ENCODE assay signal across 8 cellular contexts in the genomic region with DNA sequence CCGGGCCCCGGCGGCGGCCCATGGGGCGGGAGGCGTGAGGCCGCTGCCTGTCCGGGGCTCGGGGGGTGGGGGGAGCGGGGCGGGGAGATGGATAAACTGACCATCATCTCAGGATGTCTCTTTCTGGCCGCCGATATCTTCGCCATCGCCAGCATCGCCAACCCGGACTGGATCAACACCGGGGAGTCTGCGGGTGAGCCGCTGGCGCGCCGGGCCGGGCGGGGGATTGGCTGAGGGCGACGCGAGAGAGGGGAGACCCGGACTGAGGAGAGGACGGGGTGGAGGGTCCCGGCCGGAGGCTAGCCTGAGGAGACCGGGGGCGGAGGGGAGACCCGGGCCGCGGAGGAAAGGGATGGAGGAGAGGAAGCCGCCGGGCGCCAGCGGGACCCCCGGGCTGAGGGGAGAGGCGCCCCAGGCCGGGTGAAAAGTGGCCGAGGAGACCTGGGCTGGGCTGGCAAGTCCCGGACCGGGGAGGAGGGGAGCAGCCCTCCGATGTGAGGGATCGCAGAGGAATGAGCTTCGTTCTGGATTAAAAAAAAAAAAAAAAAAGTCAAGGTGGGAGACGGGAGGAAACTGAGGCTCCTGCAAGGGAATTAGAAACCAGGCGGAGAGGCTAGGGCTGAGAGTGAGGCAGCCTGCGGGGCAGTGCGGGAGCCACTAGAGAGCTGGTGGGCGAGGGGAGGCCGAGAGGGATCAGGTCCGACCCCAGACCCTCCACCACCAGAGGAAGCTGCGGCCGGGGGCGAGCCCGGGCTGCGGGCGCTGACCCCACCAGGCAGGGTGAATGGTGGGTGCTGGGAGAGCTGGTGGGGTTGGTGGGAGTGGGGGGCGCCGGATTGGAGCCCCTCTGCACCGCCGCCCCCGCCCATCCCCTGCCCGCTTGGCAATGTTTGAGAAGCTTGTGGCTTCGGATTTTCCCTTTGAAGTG. TPM values are rescaled to one million over a fixed set of nuclear protein-coding genes. Genes with fewer than 3 reads are reported as not detected.
DNase-seq lines count a peak whose midpoint lies in the region; ATAC-seq, FAIRE-seq and TF ChIP-seq lines count a peak whose summit lies in the region.

No MANE protein-coding gene starts in this region.

- no peaks in the 10 kb centered on the region for H3K36me3 ChIP-seq in OCI-LY1 (ENCODE audit: insufficient read depth, low read length)
- no peaks in the 10 kb centered on the region for H3K36me3 ChIP-seq in GM12878 (ENCODE audit: control insufficient read depth in 2 of 2, insufficient read depth in 2 of 2, low read length in 1 of 2)
- no peaks in the 10 kb centered on the region for H3K36me3 ChIP-seq in spleen

- H3K4me1 ChIP-seq in OCI-LY1 (ENCODE audit: insufficient read depth, low read length, severe bottlenecking) (peaks cover 25% of the 10 kb centered on the region), GM12878 (ENCODE audit: control insufficient read depth, insufficient read depth, low read length) (peaks cover 23% of the 10 kb centered on the region), spleen (peaks cover 14 to 66% (median 49%) of the 10 kb centered on the region in 6 donors)

- H2AFZ ChIP-seq in OCI-LY1 (ENCODE audit: low read length) (no peak overlapping the region), GM12878 (ENCODE audit: control insufficient read depth, low read depth, low read length) (peak overlapping the region; percentile 45)

- TF ChIP-seq EP300 in GM12878 (IDR thresholded peaks at IDR 0.05; ENCODE audit: borderline replicate concordance in 1 of 2, control insufficient read depth in 1 of 2, low read depth in 2 of 2, low read length in 2 of 2): no peak

- H3K9ac ChIP-seq in OCI-LY1 (ENCODE audit: low read length) (peak overlapping the region; percentile 97), GM12878 (ENCODE audit: control insufficient read depth, insufficient read depth, low read length) (peak overlapping the region; percentile 81)

- H3K9me2 ChIP-seq in OCI-LY1 (ENCODE audit: low read depth, low read length): no peaks in the 10 kb centered on the region

- H3K9me3 Mint-ChIP-seq in immature natural killer cell: no peaks in the 10 kb centered on the region

- H3K27me3 ChIP-seq in OCI-LY1 (ENCODE audit: insufficient read depth, low read length) (no peaks in the 10 kb centered on the region), GM12878 (replicated peaks in 1 of 2; ENCODE audit: control insufficient read depth in 2 of 2, insufficient read depth in 2 of 2, low read length in 1 of 2) (no peaks in the 10 kb centered on the region), spleen (replicated peaks in 1 of 7) (no peaks in the 10 kb centered on the region)

- H3K27ac Mint-ChIP-seq in immature natural killer cell: peak overlapping the region in 5 of 6 donors; percentile 51 to 87 (median 81)

- no peaks in the 10 kb centered on the region for H3K9me3 ChIP-seq in OCI-LY1 (ENCODE audit: low read length)
- H3K9me3 ChIP-seq in GM12878 (replicated peaks; ENCODE audit: control insufficient read depth, insufficient read depth, low read length): no peaks in the 10 kb centered on the region
- H3K9me3 ChIP-seq in spleen: no peaks in the 10 kb centered on the region

- H3K79me2 ChIP-seq in OCI-LY1 (ENCODE audit: insufficient read depth, low read length): peaks cover 12% of the 10 kb centered on the region; the same call in 1 of the 2 replicates
- peaks cover 18% of the 10 kb centered on the region for H3K79me2 ChIP-seq in GM12878 (ENCODE audit: control insufficient read depth, insufficient read depth, low read length)

- POLR2A ChIA-PET in GM12878 (lab: Charles Lee): interaction anchor here (0.6 to 3.6 kb wide), 17 partner anchors 8 to 1273 kb away, joined by 3 to 33 read pairs (median 4); no protein-coding TSS in a partner anchor

- H3K36me3 Mint-ChIP-seq in immature natural killer cell: no peaks in the 10 kb centered on the region

- no peak for FAIRE-seq in GM12878 (lab: Jason Lieb, UNC)

- peaks cover 0 to 5% (median 0%) of the 10 kb centered on the region in 3 donors for H3K27me3 Mint-ChIP-seq in immature natural killer cell (ENCODE audit: low read depth in 3 of 3)

- DNase-seq in AG08396 (ENCODE audit: low spot score) (peak; percentile 51), GM12878 (ENCODE audit: low read depth, low spot score) (no peak), immature natural killer cell (peak; percentile 20 to 36 (median 31)), spleen (peak; percentile 86), NCI-H446 (lab: John Stamatoyannopoulos, UW) (no peak), NCI-H1048 (lab: John Stamatoyannopoulos, UW) (no peak)

- 2% methylated on average over 40 of the region's 70 CpGs for WGBS in GM12878 (ENCODE audit: insufficient coverage, insufficient replicate concordance, low lambda C conversion rate, missing lambda C conversion rate)
- 1 to 3% (median 1%) methylated on average over 57 to 70 of the region's 70 CpGs for WGBS in spleen, 5 donors

- peak overlapping the region; percentile 100 for H3K4me3 ChIP-seq in OCI-LY1 (ENCODE audit: low read depth, low read length, poor library complexity, severe bottlenecking)
- H3K4me3 ChIP-seq in GM12878: peak overlapping the region; percentile 98
- H3K4me3 ChIP-seq in spleen: peak overlapping the region; percentile 61 to 94 (median 86)

- SMC1A ChIA-PET in GM12878 (lab: Charles Lee; ENCODE audit: uncharacterized antibody, unreplicated experiment): interaction anchor here (0.6 to 25.5 kb wide), 14 partner anchors 8 to 180 kb away, joined by 3 to 567 read pairs (median 6); no protein-coding TSS in a partner anchor

- BruUV-seq in GM12878 (replicated peaks; lab: Mats Ljungman, UMichigan): TSS peak; percentile 34

- ATAC-seq in GM19397 (IDR thresholded peaks at IDR 0.05; ENCODE audit: unreplicated experiment) (peak; percentile 29), GM12878 (peak; percentile 27)

- in situ Hi-C loops in GM12878 (cut with MboI): no loop called here

- TF ChIP-seq RAD21 in GM12878 (IDR thresholded peaks at IDR 0.05; ENCODE audit: insufficient read depth, low read depth, low read length): no peak

- RAD21 ChIA-PET in GM12878 (lab: Charles Lee; ENCODE audit: unreplicated experiment): interaction anchor here (0.8 to 22.7 kb wide), 15 partner anchors 8 to 363 kb away, joined by 3 to 466 read pairs (median 4); a partner anchor contains a TSS

- H3K4me2 ChIP-seq in OCI-LY1 (ENCODE audit: low read length) (peak overlapping the region; percentile 96), GM12878 (ENCODE audit: control insufficient read depth, insufficient read depth) (peak overlapping the region; percentile 80)

- no peak overlapping the region for H3K27ac ChIP-seq in OCI-LY1 (ENCODE audit: low read depth, low read length, poor library complexity, severe bottlenecking)
- H3K27ac ChIP-seq in GM12878 (ENCODE audit: control insufficient read depth, insufficient read depth): peak overlapping the region; percentile 33; the same call in 1 of the 2 replicates
- H3K27ac ChIP-seq in spleen: peak overlapping the region in 6 of 8 donors; percentile 67 to 91 (median 88)

- TF ChIP-seq POLR2A in GM12878 (IDR thresholded peaks at IDR 0.05; ENCODE audit: low read depth, low read length) (no peak), spleen (IDR thresholded peaks at IDR 0.05) (no peak)

- H3F3A ChIP-seq in OCI-LY1 (ENCODE audit: insufficient read depth, low read length): 0 out of 2 replicates have a peak, but pooled peaks cover 4% of the 10 kb centered on the region

- no peaks in the 10 kb centered on the region for H4K20me1 ChIP-seq in OCI-LY1 (ENCODE audit: insufficient read depth, low read length)
- no peaks in the 10 kb centered on the region for H4K20me1 ChIP-seq in GM12878 (ENCODE audit: control insufficient read depth, insufficient read depth)

- CTCF ChIA-PET in GM12878 (lab: Yijun Ruan, JAX): interaction anchor here (0.6 to 20.1 kb wide), 12 partner anchors 9 to 366 kb away, joined by 3 to 686 read pairs (median 3); no protein-coding TSS in a partner anchor

- peak overlapping the region; percentile 83 to 89 (median 84) for H3K4me3 Mint-ChIP-seq in immature natural killer cell

- intact Hi-C loops in GM12878 (cut with micrococcal nuclease; ENCODE audit: unreplicated experiment) (no loop called here), spleen (cut with DNase I; ENCODE audit: low total_unique reads) (no loop called here)

- H3K4me1 Mint-ChIP-seq in immature natural killer cell: peaks cover 31 to 58% of the 10 kb centered on the region in 2 donors

- TF ChIP-seq CTCF in OCI-LY1 (IDR thresholded peaks at IDR 0.05; ENCODE audit: low read length) (no peak), GM12878 (IDR thresholded peaks at IDR 0.05 in 2 of 3, conservative IDR thresholded peaks at IDR 0.05 in 1 of 3; ENCODE audit: control insufficient read depth in 2 of 3, extremely low read depth in 1 of 3, insufficient read depth in 1 of 3, low read depth in 3 of 3, low read length in 3 of 3) (no peak), spleen (IDR thresholded peaks at IDR 0.05 in 8 of 11, conservative IDR thresholded peaks at IDR 0.05 in 3 of 11) (no peak)

RNA-seq across cellular contexts. Expression of a gene that starts 0.6 kb away (rescaled TPM):
- 70.8 and 76.9 TPM in 2 replicates for total RNA-seq in GM12878 (2013; cell fraction: nucleolus; rRNA removed)
- 16.6 and 19.5 TPM in 2 replicates for total RNA-seq in GM12878 (2014; rRNA removed)
- 15.4 and 18.9 TPM in 2 replicates for total RNA-seq in GM12878 (2014; rRNA removed; fragmentation: Illumina TruSeq; extraction: Trizol)
- total RNA-seq in GM12878 (2021): 10.0 and 10.9 TPM in 2 replicates
- polyA plus RNA-seq in GM12878 (2011; ENCODE audit: low read depth): 6.6 TPM
- 26.7 and 32.7 TPM in 2 replicates for polyA plus RNA-seq in GM12878 (2011; rRNA removed)
- 12.3 and 13.2 TPM in 2 replicates for polyA plus RNA-seq in GM12878 (2011; cell fraction: cytosol; rRNA removed)
- polyA plus RNA-seq in GM12878 (2011; cell fraction: nucleus; rRNA removed): 33.0 and 34.8 TPM in 2 replicates
- polyA plus RNA-seq in GM12878 (2012): 5.6 and 6.0 TPM in 2 replicates
- 20.8 and 22.8 TPM in 2 replicates for polyA plus RNA-seq in GM12878 (2014; fragmentation: Illumina TruSeq; extraction: Trizol)
- polyA plus RNA-seq in GM12878 (2014; fragmentation: Nextera tagmentation; extraction: Ambion mirVana): 1 to 10 TPM; 2.2 to 7.3 TPM
- polyA plus RNA-seq in GM12878 (2014; rRNA removed): 13.4 and 13.5 TPM in 2 replicates
- 1 to 10 TPM; 1.7 to 2.5 TPM for polyA plus RNA-seq in GM12878 (2016; fragmentation: Nextera tagmentation; extraction: Ambion mirVana)
- 14.6 and 16.9 TPM in 2 replicates for polyA minus RNA-seq in GM12878 (2011; rRNA and poly(A)+ RNA removed)
- polyA minus RNA-seq in GM12878 (2011; cell fraction: cytosol; rRNA and poly(A)+ RNA removed): 5.1 and 5.3 TPM in 2 replicates
- 16.9 and 21.7 TPM in 2 replicates for polyA minus RNA-seq in GM12878 (2011; cell fraction: nucleus; rRNA and poly(A)+ RNA removed)
- 1 to 10 TPM; 1.7 to 3.7 (median 3.2) TPM for polyA plus RNA-seq in immature natural killer cell
- 10 to 100 TPM; 12.3 to 35.7 (median 19.4) TPM for total RNA-seq in spleen
- 10 to 100 TPM in 1 of 3 donors, 1 to 10 TPM in 2; 9.5 to 10.7 (median 9.8) TPM for polyA plus RNA-seq in spleen

RNA-seq across cellular contexts. Expression of a gene that starts 7.6 kb away (rescaled TPM):
- total RNA-seq in GM12878 (2013; cell fraction: nucleolus; rRNA removed): not detected in 2 replicates
- total RNA-seq in GM12878 (2014; rRNA removed): not detected in 2 replicates
- total RNA-seq in GM12878 (2014; rRNA removed; fragmentation: Illumina TruSeq; extraction: Trizol): not detected in 2 replicates
- not detected in 2 replicates for total RNA-seq in GM12878 (2021)
- polyA plus RNA-seq in GM12878 (2011; ENCODE audit: low read depth): not detected
- not detected in 2 replicates for polyA plus RNA-seq in GM12878 (2011; rRNA removed)
- polyA plus RNA-seq in GM12878 (2011; cell fraction: cytosol; rRNA removed): not detected in 2 replicates
- not detected in 2 replicates for polyA plus RNA-seq in GM12878 (2011; cell fraction: nucleus; rRNA removed)
- polyA plus RNA-seq in GM12878 (2012): not detected in 2 replicates
- not detected in 2 replicates for polyA plus RNA-seq in GM12878 (2014; fragmentation: Illumina TruSeq; extraction: Trizol)
- under 1 TPM; 0.07 to 0.13 TPM for polyA plus RNA-seq in GM12878 (2014; fragmentation: Nextera tagmentation; extraction: Ambion mirVana)
- not detected in 2 replicates for polyA plus RNA-seq in GM12878 (2014; rRNA removed)
- polyA plus RNA-seq in GM12878 (2016; fragmentation: Nextera tagmentation; extraction: Ambion mirVana): under 1 TPM in 1 of 2 experiments, not detected in 1; 0.15 TPM
- polyA minus RNA-seq in GM12878 (2011; rRNA and poly(A)+ RNA removed): not detected in 2 replicates
- not detected in 2 replicates for polyA minus RNA-seq in GM12878 (2011; cell fraction: cytosol; rRNA and poly(A)+ RNA removed)
- polyA minus RNA-seq in GM12878 (2011; cell fraction: nucleus; rRNA and poly(A)+ RNA removed): not detected in 2 replicates
- not detected for polyA plus RNA-seq in immature natural killer cell
- not detected for total RNA-seq in spleen
- polyA plus RNA-seq in spleen: not detected

RNA-seq across cellular contexts. Expression of a gene that starts 55.3 kb away (rescaled TPM):
- total RNA-seq in GM12878 (2013; cell fraction: nucleolus; rRNA removed): 460 and 484 TPM in 2 replicates
- 357 and 361 TPM in 2 replicates for total RNA-seq in GM12878 (2014; rRNA removed)
- total RNA-seq in GM12878 (2014; rRNA removed; fragmentation: Illumina TruSeq; extraction: Trizol): 422 and 424 TPM in 2 replicates
- 307 and 335 TPM in 2 replicates for total RNA-seq in GM12878 (2021)
- polyA plus RNA-seq in GM12878 (2011; ENCODE audit: low read depth): 181 TPM
- 563 and 679 TPM in 2 replicates for polyA plus RNA-seq in GM12878 (2011; rRNA removed)
- polyA plus RNA-seq in GM12878 (2011; cell fraction: cytosol; rRNA removed): 391 and 397 TPM in 2 replicates
- polyA plus RNA-seq in GM12878 (2011; cell fraction: nucleus; rRNA removed): 391 and 477 TPM in 2 replicates
- 254 and 308 TPM in 2 replicates for polyA plus RNA-seq in GM12878 (2012)
- 324 and 389 TPM in 2 replicates for polyA plus RNA-seq in GM12878 (2014; fragmentation: Illumina TruSeq; extraction: Trizol)
- 100 to 1,000 TPM; 256 to 277 TPM for polyA plus RNA-seq in GM12878 (2014; fragmentation: Nextera tagmentation; extraction: Ambion mirVana)
- 239 and 273 TPM in 2 replicates for polyA plus RNA-seq in GM12878 (2014; rRNA removed)
- polyA plus RNA-seq in GM12878 (2016; fragmentation: Nextera tagmentation; extraction: Ambion mirVana): 100 to 1,000 TPM; 330 to 340 TPM
- polyA minus RNA-seq in GM12878 (2011; rRNA and poly(A)+ RNA removed): 619 and 752 TPM in 2 replicates
- polyA minus RNA-seq in GM12878 (2011; cell fraction: cytosol; rRNA and poly(A)+ RNA removed): 157 and 190 TPM in 2 replicates
- 148 and 220 TPM in 2 replicates for polyA minus RNA-seq in GM12878 (2011; cell fraction: nucleus; rRNA and poly(A)+ RNA removed)
- 100 to 1,000 TPM; 147 to 208 (median 195) TPM for polyA plus RNA-seq in immature natural killer cell
- 100 to 1,000 TPM; 113 to 172 (median 164) TPM for total RNA-seq in spleen
- polyA plus RNA-seq in spleen: 100 to 1,000 TPM in 1 of 3 donors, 10 to 100 TPM in 2; 75.1 to 107 (median 79.8) TPM

Comparison
In these comparisons a context has a peak if more than half of its experiments do, and no peak if none do; other contexts are left out.
1. DNase-seq: peak in AG08396 (single experiment), immature natural killer cell (3 of 3) and spleen (single experiment); none in GM12878 (single experiment), NCI-H446 (0 of 2) and NCI-H1048 (single experiment).
2. Peak in every context shown above with its lines, with median percentiles within 50 percentile points of each other: H3K4me3 ChIP-seq.